In the genomic region with DNA sequence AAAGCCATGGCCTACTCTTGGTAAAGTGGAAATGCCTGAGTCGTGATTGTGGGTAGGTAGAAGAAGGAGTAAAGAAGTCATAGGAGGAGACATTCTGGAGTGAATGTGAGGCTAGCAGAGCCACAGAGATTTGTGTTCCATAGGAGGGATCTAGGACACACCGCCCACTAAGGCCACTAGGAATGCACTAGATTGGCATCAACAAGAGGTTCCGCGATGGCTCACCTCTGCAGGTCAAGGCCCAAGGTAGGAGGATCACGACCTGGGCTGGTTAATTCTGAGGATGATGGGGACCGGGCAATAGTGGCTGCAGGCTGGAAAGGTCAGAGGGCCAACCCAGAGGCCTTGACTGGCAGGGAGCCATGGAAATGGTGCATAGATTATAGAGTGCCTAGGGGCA, we compare ENCODE assay signal across 25 cellular contexts. TPM values are rescaled to one million over a fixed set of nuclear protein-coding genes. Genes with fewer than 3 reads are reported as not detected.
DNase-seq lines count a peak whose midpoint lies in the region; TF ChIP-seq lines count a peak whose summit lies in the region.
"Had no signal": no experiment of that assay in that cellular context is flagged by ENCODE, and none has a peak within 500 bp of the region (broad histone marks: within the 10 kb centered on the region; RNA-seq: fewer than 3 reads in every experiment).

No MANE protein-coding gene starts in this region.

- TF ChIP-seq POLR2A in esophagus muscularis mucosa (IDR thresholded peaks at IDR 0.05; ENCODE audit: low read depth) (no peak), Peyer's patch (IDR thresholded peaks at IDR 0.05) (no peak)

- peak overlapping the region; percentile 19 for H3K4ac ChIP-seq in neuronal stem cell (ENCODE audit: low read length)

- no peak overlapping the region for H2BK120ac ChIP-seq in neuronal stem cell (ENCODE audit: low read depth, low read length)

- no peak overlapping the region for H3K23ac ChIP-seq in neuronal stem cell (ENCODE audit: low read depth, low read length, poor library complexity)

- WGBS in esophagus muscularis mucosa, result 73% methylated on average over 6 of the region's 6 CpGs
- no CpG with 5 or more reads among the region's 6 CpGs for WGBS in neuronal stem cell (ENCODE audit: extremely low coverage in 2 of 2, insufficient read length in 2 of 2, insufficient replicate concordance in 1 of 2), 2 donors

- TF ChIP-seq CTCF in esophagus muscularis mucosa (IDR thresholded peaks at IDR 0.05), result no peak
- no peak for TF ChIP-seq CTCF in Peyer's patch (IDR thresholded peaks at IDR 0.05)

- H3K4me1 ChIP-seq in esophagus muscularis mucosa (no peaks in the 10 kb centered on the region), neuronal stem cell (ENCODE audit: control insufficient read depth in 2 of 2, insufficient read depth in 1 of 2, low read depth in 1 of 2, low read length in 2 of 2) (peaks cover 0 to 10% of the 10 kb centered on the region in 2 donors), Peyer's patch (no peaks in the 10 kb centered on the region)
- H3K4me1 ChIP-seq: BE2C had no signal

- intact Hi-C loops in esophagus muscularis mucosa (cut with DNase I), result no loop called here

- H3K14ac ChIP-seq in neuronal stem cell (ENCODE audit: low read length), result no peak overlapping the region

- H2AK5ac ChIP-seq in neuronal stem cell (ENCODE audit: low read depth, low read length), result no peak overlapping the region

- DNase-seq in esophagus muscularis mucosa (ENCODE audit: extremely low spot score), result peak; percentile 91
- DNase-seq in neuronal stem cell (ENCODE audit: low spot score), result no peak
- no peak for DNase-seq in hippocampal formation (lab: John Stamatoyannopoulos, UW)
- DNase-seq in Peyer's patch, result no peak
- DNase-seq in NCI-H1436 (lab: John Stamatoyannopoulos, UW), result no peak
- DNase-seq: 8988T; ACHN; BE2C; C1 segment of cervical spinal cord; CD4-positive, alpha-beta memory T cell; CD4-positive, CD25-positive, alpha-beta regulatory T cell; CD8-positive, alpha-beta memory T cell; COR-L47; DMS 273 treated with DMSO at 0.1 percent for 48 hours; DMS153; DMS53; DMS79; DND-41; EL; GDM1 had no signal

- peak overlapping the region; percentile 20 for H3K18ac ChIP-seq in neuronal stem cell (ENCODE audit: low read length)

- H4K8ac ChIP-seq in neuronal stem cell (ENCODE audit: low read depth, low read length), result no peak overlapping the region

- peaks cover 0 to 9% (median 0%) of the 10 kb centered on the region in 4 donors for H3K27me3 ChIP-seq in esophagus muscularis mucosa
- no peaks in the 10 kb centered on the region for H3K27me3 ChIP-seq in neuronal stem cell (ENCODE audit: control insufficient read depth in 3 of 3, insufficient read depth in 3 of 3, low read depth in 1 of 3, low read length in 3 of 3)
- H3K27me3 ChIP-seq in Peyer's patch, result no peaks in the 10 kb centered on the region
- H3K27me3 ChIP-seq: BE2C, BLaER1 had no signal

- H2BK5ac ChIP-seq in neuronal stem cell (ENCODE audit: low read length), result no peak overlapping the region

- H3K9me3 ChIP-seq in esophagus muscularis mucosa (no peaks in the 10 kb centered on the region), neuronal stem cell (replicated peaks in 1 of 2; ENCODE audit: control insufficient read depth in 2 of 2, insufficient read depth in 1 of 2, low read depth in 1 of 2, low read length in 2 of 2) (no peaks in the 10 kb centered on the region), Peyer's patch (no peaks in the 10 kb centered on the region)
- H3K9me3 ChIP-seq: BE2C, BLaER1 had no signal

- H3K4me3 ChIP-seq in esophagus muscularis mucosa (no peak overlapping the region), neuronal stem cell (ENCODE audit: low read length in 2 of 2) (peak overlapping the region in 1 of 2 donors; percentile 33), Peyer's patch (no peak overlapping the region)
- H3K4me3 ChIP-seq: BLaER1, GM12878 had no signal

- no peak overlapping the region for H2BK15ac ChIP-seq in neuronal stem cell (ENCODE audit: low read length)

- no peak overlapping the region for H2BK12ac ChIP-seq in neuronal stem cell (ENCODE audit: low read length)

- no peak overlapping the region for H2AFZ ChIP-seq in neuronal stem cell (ENCODE audit: low read length)

- no peak overlapping the region for H3K4me2 ChIP-seq in neuronal stem cell (ENCODE audit: insufficient read depth, low read length, poor library complexity, severe bottlenecking)
- H3K4me2 ChIP-seq: BLaER1 had no signal

- H4K91ac ChIP-seq in neuronal stem cell (ENCODE audit: low read depth, low read length, poor library complexity), result no peak overlapping the region

- H3K27ac ChIP-seq in esophagus muscularis mucosa (replicated peaks in 1 of 4), result no peak overlapping the region
- H3K27ac ChIP-seq in neuronal stem cell (replicated peaks; ENCODE audit: low read length), result no peak overlapping the region
- H3K27ac ChIP-seq in Peyer's patch, result no peak overlapping the region
- H3K27ac ChIP-seq: BLaER1 had no signal

- no peak overlapping the region for H3K9ac ChIP-seq in neuronal stem cell (ENCODE audit: low read depth, low read length, poor library complexity)
- H3K9ac ChIP-seq: BLaER1 had no signal

- no peaks in the 10 kb centered on the region for H3K36me3 ChIP-seq in esophagus muscularis mucosa
- no peaks in the 10 kb centered on the region for H3K36me3 ChIP-seq in neuronal stem cell (replicated peaks in 1 of 2; ENCODE audit: control insufficient read depth in 2 of 2, insufficient read depth in 2 of 2, low read length in 2 of 2)
- H3K36me3 ChIP-seq in Peyer's patch, result no peaks in the 10 kb centered on the region
- H3K36me3 ChIP-seq: BE2C, BLaER1 had no signal

- H3K79me1 ChIP-seq in neuronal stem cell (ENCODE audit: low read depth, low read length), result no peaks in the 10 kb centered on the region

- TF ChIP-seq EP300 in esophagus muscularis mucosa (IDR thresholded peaks at IDR 0.05), result no peak

RNA-seq across cellular contexts. Expression of gene OPCML, which starts 48.8 kb away (rescaled TPM):
- total RNA-seq in esophagus muscularis mucosa (under 1 TPM; 0.06 to 0.83 (median 0.24) TPM), Peyer's patch (not detected)
- 0.26 TPM for polyA plus RNA-seq in neuronal stem cell (2013, experiment 1 of 2)
- polyA plus RNA-seq in neuronal stem cell (2013, experiment 2 of 2), result 0.21 TPM
- total RNA-seq: CD4-positive, alpha-beta memory T cell; CD4-positive, CD25-positive, alpha-beta regulatory T cell; CD8-positive, alpha-beta memory T cell; Daoy; G401; GM12878 had no signal
- polyA plus RNA-seq: CD14-positive monocyte; CD4-positive, alpha-beta memory T cell; CD4-positive, CD25-positive, alpha-beta regulatory T cell; CD8-positive, alpha-beta memory T cell had no signal
